Comparison of ENCODE assay signal across 18 cellular contexts in genomic region chr11:11724994-11725393, GRCh38.
DNase-seq lines count a peak whose midpoint lies in the region; ATAC-seq and TF ChIP-seq lines count a peak whose summit lies in the region.
"Had no signal": no experiment of that assay in that cellular context is flagged by ENCODE, and none has a peak within 500 bp of the region (broad histone marks: within the 10 kb centered on the region; RNA-seq: fewer than 3 reads in every experiment).

No MANE protein-coding gene starts in this region.

- no peak for TF ChIP-seq CTCF in foreskin keratinocyte (conservative IDR thresholded peaks at IDR 0.05)
- TF ChIP-seq CTCF in BE2C (IDR thresholded peaks at IDR 0.05; ENCODE audit: low read depth, low read length), result no peak

- no peaks in the 10 kb centered on the region for H3K9me3 ChIP-seq in BE2C
- H3K9me3 ChIP-seq: HAP-1 had no signal

- H3K27me3 ChIP-seq in foreskin keratinocyte, result no peaks in the 10 kb centered on the region
- H3K27me3 ChIP-seq in BE2C, result no peaks in the 10 kb centered on the region

- ATAC-seq in foreskin keratinocyte, result peak; percentile 76
- no peak for ATAC-seq in GM18502 (IDR thresholded peaks at IDR 0.05; ENCODE audit: poor library complexity, unreplicated experiment)
- ATAC-seq: GM12878 had no signal

- DNase-seq in NCI-H226 (peak; percentile 59), amniotic epithelial cell (ENCODE audit: low read depth) (peak; percentile 17), epithelial cell of prostate (ENCODE audit: low read depth, low spot score) (peak; percentile 52), foreskin keratinocyte (peak; percentile 73 to 78), BE2C (no peak), MV-4-11 (lab: John Stamatoyannopoulos, UW) (no peak)
- DNase-seq: C1 segment of cervical spinal cord; CD4-positive, CD25-positive, alpha-beta regulatory T cell; CD8-positive, alpha-beta memory T cell; COR-L47; DMS 273 treated with DMSO at 0.1 percent for 48 hours; DMS53; DND-41; EL; GM23248 had no signal

- peaks cover 4% of the 10 kb centered on the region for H3K4me1 ChIP-seq in foreskin keratinocyte
- no peaks in the 10 kb centered on the region for H3K4me1 ChIP-seq in BE2C
- H3K4me1 ChIP-seq: HAP-1 had no signal

- H3K36me3 ChIP-seq in BE2C, result no peaks in the 10 kb centered on the region
- H3K36me3 ChIP-seq: HAP-1 had no signal

- H3K27ac ChIP-seq in epithelial cell of prostate (peak overlapping the region; percentile 27), foreskin keratinocyte (peak overlapping the region; percentile 17)
- H3K27ac ChIP-seq: GM23248 had no signal

- H3K4me3 ChIP-seq in BE2C (ENCODE audit: low read depth, low read length), result no peak overlapping the region
- H3K4me3 ChIP-seq: GM12878, GM23248, HAP-1 had no signal

Comparison
In these comparisons a context has a peak if more than half of its experiments do, and no peak if none do; other contexts are left out.
1. DNase-seq: peak in NCI-H226 (single experiment), amniotic epithelial cell (single experiment), epithelial cell of prostate (single experiment) and foreskin keratinocyte (2 of 2); none in BE2C (single experiment) and MV-4-11 (single experiment).